ENCODE assay signal across 9 cellular contexts in the genomic region with DNA sequence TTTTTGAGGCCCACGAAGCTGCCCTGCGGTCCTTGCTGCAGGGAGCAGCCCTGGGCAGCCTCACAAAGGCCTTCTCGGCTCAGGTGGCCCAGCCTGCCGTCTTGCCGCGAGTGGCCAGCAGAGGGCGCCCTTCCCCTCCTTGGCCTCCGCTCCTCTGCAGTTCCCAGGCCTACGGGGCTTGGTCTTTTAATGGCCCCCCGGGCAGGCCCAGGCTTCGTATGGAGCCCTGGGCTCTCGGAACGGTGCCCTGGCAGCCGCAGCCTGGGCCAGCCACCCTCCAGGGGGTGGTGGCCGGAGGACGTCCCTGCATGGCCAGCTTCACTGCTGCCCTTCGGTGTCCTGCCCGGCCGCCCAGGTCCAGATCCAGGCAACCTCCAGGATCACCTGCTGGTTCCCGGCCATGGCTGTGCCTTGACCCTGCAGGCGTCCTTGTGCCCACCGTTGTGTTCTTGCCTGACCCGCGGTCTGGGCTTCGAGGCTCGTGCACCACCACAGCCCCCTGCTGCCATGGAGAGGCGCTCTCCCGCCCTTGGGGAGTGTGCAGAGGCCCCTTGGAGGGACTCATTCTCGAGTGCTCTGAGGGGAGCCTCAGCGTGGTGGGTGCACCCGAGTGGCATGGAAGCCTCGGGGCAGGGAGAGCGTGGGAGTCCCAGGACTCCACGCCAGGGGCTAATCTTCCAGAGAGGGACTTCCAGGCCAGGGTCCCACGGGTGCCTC. TPM values are rescaled to one million over a fixed set of nuclear protein-coding genes. Genes with fewer than 3 reads are reported as not detected.
DNase-seq lines count a peak whose midpoint lies in the region; ATAC-seq and TF ChIP-seq lines count a peak whose summit lies in the region.
"Had no signal": no experiment of that assay in that cellular context is flagged by ENCODE, and none has a peak within 500 bp of the region (broad histone marks: within the 10 kb centered on the region; RNA-seq: fewer than 3 reads in every experiment).

No MANE protein-coding gene starts in this region.

- H3K27me3 ChIP-seq in OCI-LY1 (ENCODE audit: insufficient read depth, low read length) (no peaks in the 10 kb centered on the region), fibroblast of lung (ENCODE audit: control insufficient read depth, insufficient read depth, low read length) (no peaks in the 10 kb centered on the region), tibial nerve (peaks cover 0 to 8% of the 10 kb centered on the region in 2 donors)

- H3K9ac ChIP-seq in OCI-LY1 (ENCODE audit: low read length) (no peak overlapping the region), fibroblast of lung (ENCODE audit: insufficient read depth, low read length) (no peak overlapping the region)

- H3K4me3 ChIP-seq in OCI-LY1 (ENCODE audit: low read depth, low read length, poor library complexity, severe bottlenecking) (no peak overlapping the region), fibroblast of lung (replicated peaks in 1 of 4; ENCODE audit: control extremely low read depth in 1 of 4, insufficient read depth in 1 of 4, low read depth in 3 of 4, low read length in 4 of 4) (no peak overlapping the region), tibial nerve (no peak overlapping the region)

- DNase-seq in AG08395 (ENCODE audit: low spot score) (peak; percentile 77), GOT3 (lab: John Stamatoyannopoulos, UW) (peak; percentile 6), fibroblast of lung (ENCODE audit: low read depth in 2 of 2) (peak; percentile 7 to 25), occipital lobe (lab: John Stamatoyannopoulos, UW) (peak; percentile 25), tibial nerve (ENCODE audit: low spot score in 2 of 2) (peak; percentile 29 to 51)
- peak; percentile 86 to 87 for DNase-seq in activated T-cell treated with anti-CD3 and anti-CD28 coated beads, Interleukin-2, amount 50 U/mL, for 48 hours

- H2AFZ ChIP-seq in OCI-LY1 (ENCODE audit: low read length) (no peak overlapping the region), fibroblast of lung (ENCODE audit: low read length) (no peak overlapping the region)

- no peak overlapping the region for H3K27ac ChIP-seq in OCI-LY1 (ENCODE audit: low read depth, low read length, poor library complexity, severe bottlenecking)
- no peak overlapping the region for H3K27ac ChIP-seq in fibroblast of lung (ENCODE audit: insufficient read depth, low read length)
- no peak overlapping the region for H3K27ac ChIP-seq in tibial nerve

- H3K4me1 ChIP-seq in OCI-LY1 (ENCODE audit: insufficient read depth, low read length, severe bottlenecking) (no peaks in the 10 kb centered on the region), fibroblast of lung (ENCODE audit: control insufficient read depth, extremely low read depth, insufficient read depth, low read length) (no peaks in the 10 kb centered on the region), tibial nerve (peaks cover 0 to 12% (median 0%) of the 10 kb centered on the region in 4 donors)

- H3K36me3 ChIP-seq in OCI-LY1 (ENCODE audit: insufficient read depth, low read length), result no peaks in the 10 kb centered on the region
- H3K36me3 ChIP-seq in fibroblast of lung (ENCODE audit: control insufficient read depth, insufficient read depth, low read length), result no peaks in the 10 kb centered on the region
- no peaks in the 10 kb centered on the region for H3K36me3 ChIP-seq in tibial nerve

- H3K4me2 ChIP-seq in OCI-LY1 (ENCODE audit: low read length), result no peak overlapping the region
- no peak overlapping the region for H3K4me2 ChIP-seq in fibroblast of lung (ENCODE audit: extremely low read depth, insufficient read depth, low read length)

- H4K20me1 ChIP-seq in OCI-LY1 (ENCODE audit: insufficient read depth, low read length), result no peaks in the 10 kb centered on the region
- no peaks in the 10 kb centered on the region for H4K20me1 ChIP-seq in fibroblast of lung (ENCODE audit: control insufficient read depth, extremely low read depth, insufficient read depth, low read length)

- TF ChIP-seq CTCF in OCI-LY1 (IDR thresholded peaks at IDR 0.05; ENCODE audit: low read length), result peak; percentile 96
- TF ChIP-seq CTCF in fibroblast of lung (conservative IDR thresholded peaks at IDR 0.05 in 1 of 2, IDR thresholded peaks at IDR 0.05 in 1 of 2; ENCODE audit: low read depth in 1 of 2, low read length in 2 of 2), result peak; percentile 48 to 79
- peak; percentile 71 to 85 (median 77) for TF ChIP-seq CTCF in tibial nerve (IDR thresholded peaks at IDR 0.05)

- ATAC-seq in GM18861 (IDR thresholded peaks at IDR 0.05; ENCODE audit: unreplicated experiment), result no peak

- H3K9me2 ChIP-seq in OCI-LY1 (ENCODE audit: low read depth, low read length), result no peaks in the 10 kb centered on the region

- no peak for TF ChIP-seq POLR2A in tibial nerve (IDR thresholded peaks at IDR 0.05)

- 59 to 61% methylated on average over 13 to 20 of the region's 35 CpGs for WGBS in tibial nerve, 2 donors

- no peak for TF ChIP-seq EP300 in tibial nerve (IDR thresholded peaks at IDR 0.05)

- H3F3A ChIP-seq in OCI-LY1 (ENCODE audit: insufficient read depth, low read length), result no peaks in the 10 kb centered on the region

- no peaks in the 10 kb centered on the region for H3K9me3 ChIP-seq in OCI-LY1 (ENCODE audit: low read length)
- no peaks in the 10 kb centered on the region for H3K9me3 ChIP-seq in fibroblast of lung (ENCODE audit: control insufficient read depth, insufficient read depth, low read depth, low read length)
- H3K9me3 ChIP-seq in tibial nerve, result peaks cover 0 to 6% (median 0%) of the 10 kb centered on the region in 4 donors

- no peaks in the 10 kb centered on the region for H3K79me2 ChIP-seq in OCI-LY1 (ENCODE audit: insufficient read depth, low read length)
- no peaks in the 10 kb centered on the region for H3K79me2 ChIP-seq in fibroblast of lung (ENCODE audit: control insufficient read depth, insufficient read depth, low read length)

RNA-seq across cellular contexts. Expression of a gene that starts 9.4 kb away (rescaled TPM):
- total RNA-seq in fibroblast of lung (not detected in 2 replicates), occipital lobe (0.94 TPM), tibial nerve (1 to 10 TPM; 2.4 to 8.7 (median 2.7) TPM)
- polyA plus RNA-seq in fibroblast of lung, result not detected in 2 replicates
- polyA plus RNA-seq in fibroblast of lung (2012), result not detected in 2 replicates
- polyA minus RNA-seq in fibroblast of lung (ENCODE audit: low replicate concordance), result not detected in 2 replicates
- total RNA-seq: pulmonary artery endothelial cell had no signal

RNA-seq across cellular contexts. Expression of a gene that starts 43.5 kb away (rescaled TPM):
- total RNA-seq in fibroblast of lung (under 0.01 and 2.0 TPM in 2 replicates), occipital lobe (13.1 TPM), tibial nerve (1 to 10 TPM; 2.6 to 4.2 (median 3.3) TPM)
- polyA plus RNA-seq in fibroblast of lung, result 0.01 and 0.15 TPM in 2 replicates
- 0.03 and 0.48 TPM in 2 replicates for polyA plus RNA-seq in fibroblast of lung (2012)
- polyA minus RNA-seq in fibroblast of lung (ENCODE audit: low replicate concordance), result 0.08 and 0.26 TPM in 2 replicates

Comparison
In these comparisons a context has a peak if more than half of its experiments do, and no peak if none do; other contexts are left out.
1. DNase-seq: peak in every context shown above with its lines; median percentile 86 in activated T-cell treated with anti-CD3 and anti-CD28 coated beads, Interleukin-2, amount 50 U/mL, for 48 hours; 77 in AG08395; 40 in tibial nerve; 25 in occipital lobe; 16 in fibroblast of lung; 6 in GOT3.